36 cellular contexts compared by ENCODE assay signal in genomic region chr22:24723111-24723510, GRCh38.
"Had no signal": no experiment of that assay in that cellular context is flagged by ENCODE, and none has a peak within 500 bp of the region (broad histone marks: within the 10 kb centered on the region; RNA-seq: fewer than 3 reads in every experiment).

No MANE protein-coding gene starts in this region.

- H3K27ac Mint-ChIP-seq: activated B cell treated with CpG ODN at 0.5 μM for 24 hours; activated CD8-positive, alpha-beta T cell treated with anti-CD3 and anti-CD28 coated beads for 36 hours; activated naive CD4-positive, alpha-beta T cell treated with anti-CD3 and anti-CD28 coated beads for 36 hours; activated naive CD4-positive, alpha-beta T cell treated with anti-CD3 and anti-CD28 coated beads, Interleukin-2, amount 50 U/mL, for 24 hours; activated naive CD8-positive, alpha-beta T cell treated with anti-CD3 and anti-CD28 coated beads for 36 hours; activated naive CD8-positive, alpha-beta T cell treated with anti-CD3 and anti-CD28 coated beads, Interleukin-2, amount 50 U/mL, for 24 hours; activated T-helper 1 cell treated with anti-CD3 and anti-CD28 coated beads, Interleukin-12 subunit alpha, Interleukin-12 subunit beta, Interleukin-2, Interleukin-4 antibody, amounts not matched to agents 30 ng/mL and 10 ng/mL and 1 ng/mL, durations not matched to agents 14 hours and 24 hours and 36 hours; activated T-helper 2 cell treated with anti-CD3 and anti-CD28 coated beads, Interferon-gamma antibody, Interleukin-2, Interleukin-4, amounts not matched to agents 10 μg/mL and 5 μg/mL and 100 μg/mL, durations not matched to agents 14 hours and 24 hours and 36 hours; brain; dendritic cell treated with granulocyte-macrophage colony-stimulating factor and Interleukin-4, amounts not matched to agents 40 ng/mL and 50 ng/mL, for 4 days; endodermal cell; T-helper 17 cell; T-helper 2 cell treated with Interferon-gamma antibody and Interleukin-4, amounts not matched to agents 5 μg/mL and 100 μg/mL, for 36 hours had no signal

- H3K4me3 ChIP-seq: ascending aorta, breast epithelium, cardiac muscle cell, coronary artery, dorsolateral prefrontal cortex, gastrocnemius medialis, heart right ventricle, hepatocyte had no signal

- ATAC-seq: activated CD4-positive, CD25-positive, alpha-beta regulatory T cell treated with anti-CD3 and anti-CD28 coated beads, Interleukin-2, amount 50 U/mL, for 24 hours; activated CD8-positive, alpha-beta T cell treated with anti-CD3 and anti-CD28 coated beads for 36 hours; activated naive CD8-positive, alpha-beta T cell treated with anti-CD3 and anti-CD28 coated beads, Interleukin-2, amount 50 U/mL, for 24 hours; esophagus mucosa; foreskin keratinocyte; gastrocnemius medialis; heart right ventricle; T-helper 17 cell had no signal

- H3K4me3 Mint-ChIP-seq: activated B cell treated with CpG ODN at 0.5 μM for 24 hours; activated CD8-positive, alpha-beta T cell treated with anti-CD3 and anti-CD28 coated beads for 36 hours; activated naive CD4-positive, alpha-beta T cell treated with anti-CD3 and anti-CD28 coated beads for 36 hours; activated naive CD4-positive, alpha-beta T cell treated with anti-CD3 and anti-CD28 coated beads, Interleukin-2, amount 50 U/mL, for 24 hours; activated naive CD8-positive, alpha-beta T cell treated with anti-CD3 and anti-CD28 coated beads for 36 hours; activated naive CD8-positive, alpha-beta T cell treated with anti-CD3 and anti-CD28 coated beads, Interleukin-2, amount 50 U/mL, for 24 hours; activated T-helper 1 cell treated with anti-CD3 and anti-CD28 coated beads, Interleukin-12 subunit alpha, Interleukin-12 subunit beta, Interleukin-2, Interleukin-4 antibody, amounts not matched to agents 30 ng/mL and 10 ng/mL and 1 ng/mL, durations not matched to agents 14 hours and 24 hours and 36 hours; brain; dendritic cell treated with granulocyte-macrophage colony-stimulating factor and Interleukin-4, amounts not matched to agents 40 ng/mL and 50 ng/mL, for 4 days; endodermal cell; T-helper 17 cell; T-helper 2 cell treated with Interferon-gamma antibody and Interleukin-4, amounts not matched to agents 5 μg/mL and 100 μg/mL, for 36 hours had no signal

- DNase-seq: activated B cell treated with CpG ODN at 0.5 μM for 24 hours; activated CD4-positive, alpha-beta T cell treated with anti-CD3 and anti-CD28 coated beads for 48 hours; activated CD4-positive, alpha-beta T cell treated with anti-CD3 and anti-CD28 coated beads, Interleukin-2, amount 50 U/mL, for 1 hour; activated CD4-positive, alpha-beta T cell treated with anti-CD3 and anti-CD28 coated beads, Interleukin-2, amount 50 U/mL, for 48 hours; activated CD8-positive, alpha-beta memory T cell treated with anti-CD3 and anti-CD28 coated beads for 24 hours; activated CD8-positive, alpha-beta T cell treated with anti-CD3 and anti-CD28 coated beads for 36 hours; activated effector memory CD4-positive, alpha-beta T cell treated with anti-CD3 and anti-CD28 coated beads, Interleukin-2, amount 50 U/mL, for 16 hours; activated naive CD4-positive, alpha-beta T cell treated with anti-CD3 and anti-CD28 coated beads for 36 hours; activated naive CD8-positive, alpha-beta T cell treated with anti-CD3 and anti-CD28 coated beads for 36 hours; activated naive CD8-positive, alpha-beta T cell treated with anti-CD3 and anti-CD28 coated beads, Interleukin-2, amount 50 U/mL, for 24 hours; activated T-cell treated with anti-CD3 and anti-CD28 coated beads, Interleukin-2, amount 50 U/mL, for 1 hour; activated T-cell treated with anti-CD3 and anti-CD28 coated beads, Interleukin-2, amount 50 U/mL, for 48 hours; central memory CD4-positive, alpha-beta T cell; dorsolateral prefrontal cortex; effector memory CD4-positive, alpha-beta T cell; endodermal cell; foreskin keratinocyte; gastrocnemius medialis; heart right ventricle; T-helper 1 cell; T-helper 17 cell; T1000; WERI-Rb-1 had no signal

- H3K36me3 Mint-ChIP-seq: activated naive CD4-positive, alpha-beta T cell treated with anti-CD3 and anti-CD28 coated beads, Interleukin-2, amount 50 U/mL, for 24 hours; activated naive CD8-positive, alpha-beta T cell treated with anti-CD3 and anti-CD28 coated beads for 36 hours; brain had no signal

- H3K27me3 Mint-ChIP-seq: dendritic cell treated with granulocyte-macrophage colony-stimulating factor and Interleukin-4, amounts not matched to agents 40 ng/mL and 50 ng/mL, for 4 days had no signal

- H3K9me3 Mint-ChIP-seq: activated B cell treated with CpG ODN at 0.5 μM for 24 hours; activated CD8-positive, alpha-beta T cell treated with anti-CD3 and anti-CD28 coated beads for 36 hours; activated naive CD4-positive, alpha-beta T cell treated with anti-CD3 and anti-CD28 coated beads for 36 hours; activated naive CD4-positive, alpha-beta T cell treated with anti-CD3 and anti-CD28 coated beads, Interleukin-2, amount 50 U/mL, for 24 hours; activated naive CD8-positive, alpha-beta T cell treated with anti-CD3 and anti-CD28 coated beads for 36 hours; activated naive CD8-positive, alpha-beta T cell treated with anti-CD3 and anti-CD28 coated beads, Interleukin-2, amount 50 U/mL, for 24 hours; activated T-helper 1 cell treated with anti-CD3 and anti-CD28 coated beads, Interleukin-12 subunit alpha, Interleukin-12 subunit beta, Interleukin-2, Interleukin-4 antibody, amounts not matched to agents 30 ng/mL and 10 ng/mL and 1 ng/mL, durations not matched to agents 14 hours and 24 hours and 36 hours; activated T-helper 2 cell treated with anti-CD3 and anti-CD28 coated beads, Interferon-gamma antibody, Interleukin-2, Interleukin-4, amounts not matched to agents 10 μg/mL and 5 μg/mL and 100 μg/mL, durations not matched to agents 14 hours and 24 hours and 36 hours; dendritic cell treated with granulocyte-macrophage colony-stimulating factor and Interleukin-4, amounts not matched to agents 40 ng/mL and 50 ng/mL, for 4 days; T-helper 2 cell treated with Interferon-gamma antibody and Interleukin-4, amounts not matched to agents 5 μg/mL and 100 μg/mL, for 36 hours had no signal

- H3K4me1 Mint-ChIP-seq: activated B cell treated with CpG ODN at 0.5 μM for 24 hours; activated naive CD4-positive, alpha-beta T cell treated with anti-CD3 and anti-CD28 coated beads, Interleukin-2, amount 50 U/mL, for 24 hours had no signal
